In genomic region chr2:58769494-58770239, GRCh38 we compare ENCODE assay signal across 1 cellular context.
TF ChIP-seq lines count a peak whose summit lies in the region.

No MANE protein-coding gene starts in this region.

TF ChIP-seq in WTC11, 78 proteins besides CTCF, POLR2A, EP300 and RAD21 (continued from another document):
- TF ChIP-seq, protein P1, sequence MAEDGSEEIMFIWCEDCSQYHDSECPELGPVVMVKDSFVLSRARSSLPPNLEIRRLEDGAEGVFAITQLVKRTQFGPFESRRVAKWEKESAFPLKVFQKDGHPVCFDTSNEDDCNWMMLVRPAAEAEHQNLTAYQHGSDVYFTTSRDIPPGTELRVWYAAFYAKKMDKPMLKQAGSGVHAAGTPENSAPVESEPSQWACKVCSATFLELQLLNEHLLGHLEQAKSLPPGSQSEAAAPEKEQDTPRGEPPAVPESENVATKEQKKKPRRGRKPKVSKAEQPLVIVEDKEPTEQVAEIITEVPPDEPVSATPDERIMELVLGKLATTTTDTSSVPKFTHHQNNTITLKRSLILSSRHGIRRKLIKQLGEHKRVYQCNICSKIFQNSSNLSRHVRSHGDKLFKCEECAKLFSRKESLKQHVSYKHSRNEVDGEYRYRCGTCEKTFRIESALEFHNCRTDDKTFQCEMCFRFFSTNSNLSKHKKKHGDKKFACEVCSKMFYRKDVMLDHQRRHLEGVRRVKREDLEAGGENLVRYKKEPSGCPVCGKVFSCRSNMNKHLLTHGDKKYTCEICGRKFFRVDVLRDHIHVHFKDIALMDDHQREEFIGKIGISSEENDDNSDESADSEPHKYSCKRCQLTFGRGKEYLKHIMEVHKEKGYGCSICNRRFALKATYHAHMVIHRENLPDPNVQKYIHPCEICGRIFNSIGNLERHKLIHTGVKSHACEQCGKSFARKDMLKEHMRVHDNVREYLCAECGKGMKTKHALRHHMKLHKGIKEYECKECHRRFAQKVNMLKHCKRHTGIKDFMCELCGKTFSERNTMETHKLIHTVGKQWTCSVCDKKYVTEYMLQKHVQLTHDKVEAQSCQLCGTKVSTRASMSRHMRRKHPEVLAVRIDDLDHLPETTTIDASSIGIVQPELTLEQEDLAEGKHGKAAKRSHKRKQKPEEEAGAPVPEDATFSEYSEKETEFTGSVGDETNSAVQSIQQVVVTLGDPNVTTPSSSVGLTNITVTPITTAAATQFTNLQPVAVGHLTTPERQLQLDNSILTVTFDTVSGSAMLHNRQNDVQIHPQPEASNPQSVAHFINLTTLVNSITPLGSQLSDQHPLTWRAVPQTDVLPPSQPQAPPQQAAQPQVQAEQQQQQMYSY (CRISPR knock-in tag; IDR thresholded peaks at IDR 0.05), result no peak
- TF ChIP-seq ATF3 (CRISPR knock-in tag; conservative IDR thresholded peaks at IDR 0.05), result no peak
- no peak for TF ChIP-seq CREB1 (CRISPR knock-in tag; IDR thresholded peaks at IDR 0.05)
- TF ChIP-seq EMX1 (CRISPR knock-in tag; IDR thresholded peaks at IDR 0.05), result no peak
TF ChIP-seq in WTC11: peak in this region for 0.
